In genomic region chr2:11344342-11344955, GRCh38 we compare ENCODE assay signal across 1 cellular context.
A peak's percentile ranks its signal among the peaks of the same experiment; 100 is the strongest.
TF ChIP-seq lines count a peak whose summit lies in the region.

ROCK2 (minus strand) TSS chr2:11344636; CDS start chr2:11344136, 500 bp downstream.

TF ChIP-seq in HepG2, 621 proteins besides CTCF, POLR2A, EP300 and RAD21 (continued from another document and continues in another):
- TF ChIP-seq, protein P1, sequence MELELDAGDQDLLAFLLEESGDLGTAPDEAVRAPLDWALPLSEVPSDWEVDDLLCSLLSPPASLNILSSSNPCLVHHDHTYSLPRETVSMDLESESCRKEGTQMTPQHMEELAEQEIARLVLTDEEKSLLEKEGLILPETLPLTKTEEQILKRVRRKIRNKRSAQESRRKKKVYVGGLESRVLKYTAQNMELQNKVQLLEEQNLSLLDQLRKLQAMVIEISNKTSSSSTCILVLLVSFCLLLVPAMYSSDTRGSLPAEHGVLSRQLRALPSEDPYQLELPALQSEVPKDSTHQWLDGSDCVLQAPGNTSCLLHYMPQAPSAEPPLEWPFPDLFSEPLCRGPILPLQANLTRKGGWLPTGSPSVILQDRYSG (CRISPR knock-in tag; IDR thresholded peaks at IDR 0.05), result no peak
- no peak; the same call in 1 of the 2 replicates for TF ChIP-seq ZNF552 (CRISPR knock-in tag; IDR thresholded peaks at IDR 0.05; ENCODE audit: borderline replicate concordance)
- peak; percentile 36; the same call in 1 of the 2 replicates for TF ChIP-seq NFKBIZ (CRISPR knock-in tag; IDR thresholded peaks at IDR 0.05)
- 0 out of 2 replicates have a peak, but pooled peaks have one; percentile 55 for TF ChIP-seq ZNF414 (CRISPR knock-in tag; IDR thresholded peaks at IDR 0.05)
- TF ChIP-seq GABPB1 (CRISPR knock-in tag; IDR thresholded peaks at IDR 0.05), result peak; percentile 82
- TF ChIP-seq ZNF557 (CRISPR knock-in tag; IDR thresholded peaks at IDR 0.05), result no peak
- TF ChIP-seq ZSCAN21 (CRISPR knock-in tag; IDR thresholded peaks at IDR 0.05; ENCODE audit: borderline replicate concordance), result peak; percentile 32; the same call in 1 of the 2 replicates
- TF ChIP-seq ZNF274 (CRISPR knock-in tag; IDR thresholded peaks at IDR 0.05), result peak; percentile 68
- no peak; the same call in 1 of the 2 replicates for TF ChIP-seq ZNF605 (CRISPR knock-in tag; IDR thresholded peaks at IDR 0.05)
- peak; percentile 77 for TF ChIP-seq HMG20B (CRISPR knock-in tag; conservative IDR thresholded peaks at IDR 0.05)
- TF ChIP-seq, protein P2, sequence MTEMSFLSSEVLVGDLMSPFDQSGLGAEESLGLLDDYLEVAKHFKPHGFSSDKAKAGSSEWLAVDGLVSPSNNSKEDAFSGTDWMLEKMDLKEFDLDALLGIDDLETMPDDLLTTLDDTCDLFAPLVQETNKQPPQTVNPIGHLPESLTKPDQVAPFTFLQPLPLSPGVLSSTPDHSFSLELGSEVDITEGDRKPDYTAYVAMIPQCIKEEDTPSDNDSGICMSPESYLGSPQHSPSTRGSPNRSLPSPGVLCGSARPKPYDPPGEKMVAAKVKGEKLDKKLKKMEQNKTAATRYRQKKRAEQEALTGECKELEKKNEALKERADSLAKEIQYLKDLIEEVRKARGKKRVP (CRISPR knock-in tag; IDR thresholded peaks at IDR 0.05), result peak in 1 of 2 experiments; percentile 63; a peak in 2 of 4 replicates
- TF ChIP-seq, protein P3, sequence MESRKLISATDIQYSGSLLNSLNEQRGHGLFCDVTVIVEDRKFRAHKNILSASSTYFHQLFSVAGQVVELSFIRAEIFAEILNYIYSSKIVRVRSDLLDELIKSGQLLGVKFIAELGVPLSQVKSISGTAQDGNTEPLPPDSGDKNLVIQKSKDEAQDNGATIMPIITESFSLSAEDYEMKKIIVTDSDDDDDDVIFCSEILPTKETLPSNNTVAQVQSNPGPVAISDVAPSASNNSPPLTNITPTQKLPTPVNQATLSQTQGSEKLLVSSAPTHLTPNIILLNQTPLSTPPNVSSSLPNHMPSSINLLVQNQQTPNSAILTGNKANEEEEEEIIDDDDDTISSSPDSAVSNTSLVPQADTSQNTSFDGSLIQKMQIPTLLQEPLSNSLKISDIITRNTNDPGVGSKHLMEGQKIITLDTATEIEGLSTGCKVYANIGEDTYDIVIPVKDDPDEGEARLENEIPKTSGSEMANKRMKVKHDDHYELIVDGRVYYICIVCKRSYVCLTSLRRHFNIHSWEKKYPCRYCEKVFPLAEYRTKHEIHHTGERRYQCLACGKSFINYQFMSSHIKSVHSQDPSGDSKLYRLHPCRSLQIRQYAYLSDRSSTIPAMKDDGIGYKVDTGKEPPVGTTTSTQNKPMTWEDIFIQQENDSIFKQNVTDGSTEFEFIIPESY (CRISPR knock-in tag; IDR thresholded peaks at IDR 0.05), result no peak
- TF ChIP-seq MIER2 (CRISPR knock-in tag; IDR thresholded peaks at IDR 0.05), result no peak
- TF ChIP-seq ZNF660 (CRISPR knock-in tag; IDR thresholded peaks at IDR 0.05; ENCODE audit: borderline replicate concordance, low read depth), result no peak
- peak; percentile 27; the same call in 1 of the 2 replicates for TF ChIP-seq ZNF616 (CRISPR knock-in tag; IDR thresholded peaks at IDR 0.05; ENCODE audit: low read depth)
- no peak for TF ChIP-seq ATAD3A (CRISPR knock-in tag; IDR thresholded peaks at IDR 0.05)
- TF ChIP-seq ZNF777 (CRISPR knock-in tag; IDR thresholded peaks at IDR 0.05), result no peak; the same call in 1 of the 2 replicates
- TF ChIP-seq IKZF5 (CRISPR knock-in tag; IDR thresholded peaks at IDR 0.05), result peak; percentile 60; the same call in 1 of the 2 replicates
- TF ChIP-seq POLR2G (IDR thresholded peaks at IDR 0.05; ENCODE audit: low read depth, low read length), result peak; percentile 75; the same call in 1 of the 2 replicates
- peak; percentile 59; the same call in 1 of the 2 replicates for TF ChIP-seq REPIN1 (CRISPR knock-in tag; IDR thresholded peaks at IDR 0.05; ENCODE audit: borderline replicate concordance, low read depth)
- TF ChIP-seq XRCC5 (optimal IDR thresholded peaks at IDR 0.05; ENCODE audit: low read length), result peak; percentile 15
- TF ChIP-seq KDM1A (CRISPR knock-in tag; IDR thresholded peaks at IDR 0.05), result no peak
- TF ChIP-seq HNRNPUL1 (IDR thresholded peaks at IDR 0.05; ENCODE audit: low read depth, low read length), result peak; percentile 40; the same call in 1 of the 2 replicates
- TF ChIP-seq SPEN (CRISPR knock-in tag; IDR thresholded peaks at IDR 0.05; ENCODE audit: low read depth), result peak; percentile 76
- TF ChIP-seq ZNF567 (CRISPR knock-in tag; IDR thresholded peaks at IDR 0.05; ENCODE audit: borderline replicate concordance), result no peak
- TF ChIP-seq DNMT1 (CRISPR knock-in tag; IDR thresholded peaks at IDR 0.05), result no peak
- TF ChIP-seq FIP1L1 (IDR thresholded peaks at IDR 0.05; ENCODE audit: borderline replicate concordance, insufficient read depth, low read depth, low read length), result no peak
- TF ChIP-seq ZNF577 (CRISPR knock-in tag; IDR thresholded peaks at IDR 0.05; ENCODE audit: borderline replicate concordance, low read depth), result no peak
- TF ChIP-seq ZNF20 (CRISPR knock-in tag; IDR thresholded peaks at IDR 0.05), result no peak
- no peak for TF ChIP-seq LRRFIP1 (CRISPR knock-in tag; conservative IDR thresholded peaks at IDR 0.05)
- TF ChIP-seq, protein P4, sequence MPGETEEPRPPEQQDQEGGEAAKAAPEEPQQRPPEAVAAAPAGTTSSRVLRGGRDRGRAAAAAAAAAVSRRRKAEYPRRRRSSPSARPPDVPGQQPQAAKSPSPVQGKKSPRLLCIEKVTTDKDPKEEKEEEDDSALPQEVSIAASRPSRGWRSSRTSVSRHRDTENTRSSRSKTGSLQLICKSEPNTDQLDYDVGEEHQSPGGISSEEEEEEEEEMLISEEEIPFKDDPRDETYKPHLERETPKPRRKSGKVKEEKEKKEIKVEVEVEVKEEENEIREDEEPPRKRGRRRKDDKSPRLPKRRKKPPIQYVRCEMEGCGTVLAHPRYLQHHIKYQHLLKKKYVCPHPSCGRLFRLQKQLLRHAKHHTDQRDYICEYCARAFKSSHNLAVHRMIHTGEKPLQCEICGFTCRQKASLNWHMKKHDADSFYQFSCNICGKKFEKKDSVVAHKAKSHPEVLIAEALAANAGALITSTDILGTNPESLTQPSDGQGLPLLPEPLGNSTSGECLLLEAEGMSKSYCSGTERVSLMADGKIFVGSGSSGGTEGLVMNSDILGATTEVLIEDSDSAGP (CRISPR knock-in tag; IDR thresholded peaks at IDR 0.05; ENCODE audit: borderline replicate concordance), result peak; percentile 32; the same call in 1 of the 2 replicates
- peak; percentile 51; the same call in 1 of the 2 replicates for TF ChIP-seq POGZ (CRISPR knock-in tag; IDR thresholded peaks at IDR 0.05)
- peak; percentile 80 for TF ChIP-seq MED1 (CRISPR knock-in tag; IDR thresholded peaks at IDR 0.05)
- TF ChIP-seq NCOA5 (CRISPR knock-in tag; IDR thresholded peaks at IDR 0.05), result no peak
- TF ChIP-seq HOXD1 (CRISPR knock-in tag; IDR thresholded peaks at IDR 0.05), result peak; percentile 38; the same call in 1 of the 2 replicates
- TF ChIP-seq IKZF4 (CRISPR knock-in tag; IDR thresholded peaks at IDR 0.05; ENCODE audit: borderline replicate concordance, low read depth, not compliant biosample characterization), result peak; percentile 6
- no peak for TF ChIP-seq DNMT3B (CRISPR knock-in tag; conservative IDR thresholded peaks at IDR 0.05)
- peak; percentile 37; the same call in 1 of the 2 replicates for TF ChIP-seq KMT2A (CRISPR knock-in tag; IDR thresholded peaks at IDR 0.05)
- TF ChIP-seq, protein P5, sequence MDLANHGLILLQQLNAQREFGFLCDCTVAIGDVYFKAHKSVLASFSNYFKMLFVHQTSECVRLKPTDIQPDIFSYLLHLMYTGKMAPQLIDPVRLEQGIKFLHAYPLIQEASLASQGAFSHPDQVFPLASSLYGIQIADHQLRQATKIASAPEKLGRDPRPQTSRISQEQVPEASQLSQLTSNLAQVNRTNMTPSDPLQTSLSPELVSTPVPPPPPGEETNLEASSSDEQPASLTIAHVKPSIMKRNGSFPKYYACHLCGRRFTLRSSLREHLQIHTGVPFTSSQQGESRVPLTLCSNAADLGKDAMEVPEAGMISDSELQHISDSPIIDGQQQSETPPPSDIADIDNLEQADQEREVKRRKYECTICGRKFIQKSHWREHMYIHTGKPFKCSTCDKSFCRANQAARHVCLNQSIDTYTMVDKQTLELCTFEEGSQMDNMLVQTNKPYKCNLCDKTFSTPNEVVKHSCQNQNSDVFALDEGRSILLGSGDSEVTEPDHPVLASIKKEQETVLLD (CRISPR knock-in tag; IDR thresholded peaks at IDR 0.05; ENCODE audit: low read depth), result peak; percentile 91
- TF ChIP-seq ZNF260 (CRISPR knock-in tag; IDR thresholded peaks at IDR 0.05; ENCODE audit: borderline replicate concordance, low read depth), result no peak
- no peak for TF ChIP-seq ZNF644 (CRISPR knock-in tag; IDR thresholded peaks at IDR 0.05; ENCODE audit: low read depth)
- peak; percentile 29; the same call in 1 of the 2 replicates for TF ChIP-seq GMEB1 (CRISPR knock-in tag; IDR thresholded peaks at IDR 0.05; ENCODE audit: borderline replicate concordance)
- no peak; the same call in 1 of the 2 replicates for TF ChIP-seq HOXA9 (CRISPR knock-in tag; IDR thresholded peaks at IDR 0.05; ENCODE audit: borderline replicate concordance)
- TF ChIP-seq ZNF143 (CRISPR knock-in tag; IDR thresholded peaks at IDR 0.05), result peak; percentile 64; the same call in 1 of the 2 replicates
- TF ChIP-seq MTA3 (CRISPR knock-in tag; IDR thresholded peaks at IDR 0.05), result no peak
- no peak for TF ChIP-seq ZNF451 (CRISPR knock-in tag; IDR thresholded peaks at IDR 0.05)
- no peak for TF ChIP-seq SETDB1 (CRISPR knock-in tag; IDR thresholded peaks at IDR 0.05; ENCODE audit: borderline replicate concordance)
- TF ChIP-seq FOXK1 (CRISPR knock-in tag; IDR thresholded peaks at IDR 0.05; ENCODE audit: borderline replicate concordance, low read depth), result 0 out of 2 replicates have a peak, but pooled peaks have one; percentile 12
- TF ChIP-seq ZNF775 (CRISPR knock-in tag; IDR thresholded peaks at IDR 0.05; ENCODE audit: borderline replicate concordance), result no peak
- TF ChIP-seq ATF7-NPFF (CRISPR knock-in tag; IDR thresholded peaks at IDR 0.05; ENCODE audit: low read depth), result peak; percentile 69; the same call in 1 of the 2 replicates
- TF ChIP-seq DMAP1 (CRISPR knock-in tag; IDR thresholded peaks at IDR 0.05), result peak; percentile 51
- no peak for TF ChIP-seq SMYD3 (CRISPR knock-in tag; IDR thresholded peaks at IDR 0.05)
- TF ChIP-seq ZMYM2 (CRISPR knock-in tag; IDR thresholded peaks at IDR 0.05), result no peak
- no peak; the same call in 1 of the 2 replicates for TF ChIP-seq KAT2B (IDR thresholded peaks at IDR 0.05; ENCODE audit: borderline replicate concordance, low read depth, low read length)
- TF ChIP-seq, protein P6, sequence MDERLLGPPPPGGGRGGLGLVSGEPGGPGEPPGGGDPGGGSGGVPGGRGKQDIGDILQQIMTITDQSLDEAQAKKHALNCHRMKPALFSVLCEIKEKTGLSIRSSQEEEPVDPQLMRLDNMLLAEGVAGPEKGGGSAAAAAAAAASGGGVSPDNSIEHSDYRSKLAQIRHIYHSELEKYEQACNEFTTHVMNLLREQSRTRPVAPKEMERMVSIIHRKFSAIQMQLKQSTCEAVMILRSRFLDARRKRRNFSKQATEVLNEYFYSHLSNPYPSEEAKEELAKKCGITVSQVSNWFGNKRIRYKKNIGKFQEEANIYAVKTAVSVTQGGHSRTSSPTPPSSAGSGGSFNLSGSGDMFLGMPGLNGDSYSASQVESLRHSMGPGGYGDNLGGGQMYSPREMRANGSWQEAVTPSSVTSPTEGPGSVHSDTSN (CRISPR knock-in tag; IDR thresholded peaks at IDR 0.05), result no peak
- TF ChIP-seq SNRNP70 (IDR thresholded peaks at IDR 0.05; ENCODE audit: low read depth, low read length), result no peak; the same call in 1 of the 2 replicates
- TF ChIP-seq ZFP1 (CRISPR knock-in tag; IDR thresholded peaks at IDR 0.05), result peak; percentile 67; the same call in 1 of the 2 replicates
- no peak for TF ChIP-seq ZNF3 (CRISPR knock-in tag; IDR thresholded peaks at IDR 0.05)
- TF ChIP-seq ZNF850 (CRISPR knock-in tag; conservative IDR thresholded peaks at IDR 0.05), result 0 out of 2 replicates have a peak, but pooled peaks have one; percentile 8
